In the genomic region with DNA sequence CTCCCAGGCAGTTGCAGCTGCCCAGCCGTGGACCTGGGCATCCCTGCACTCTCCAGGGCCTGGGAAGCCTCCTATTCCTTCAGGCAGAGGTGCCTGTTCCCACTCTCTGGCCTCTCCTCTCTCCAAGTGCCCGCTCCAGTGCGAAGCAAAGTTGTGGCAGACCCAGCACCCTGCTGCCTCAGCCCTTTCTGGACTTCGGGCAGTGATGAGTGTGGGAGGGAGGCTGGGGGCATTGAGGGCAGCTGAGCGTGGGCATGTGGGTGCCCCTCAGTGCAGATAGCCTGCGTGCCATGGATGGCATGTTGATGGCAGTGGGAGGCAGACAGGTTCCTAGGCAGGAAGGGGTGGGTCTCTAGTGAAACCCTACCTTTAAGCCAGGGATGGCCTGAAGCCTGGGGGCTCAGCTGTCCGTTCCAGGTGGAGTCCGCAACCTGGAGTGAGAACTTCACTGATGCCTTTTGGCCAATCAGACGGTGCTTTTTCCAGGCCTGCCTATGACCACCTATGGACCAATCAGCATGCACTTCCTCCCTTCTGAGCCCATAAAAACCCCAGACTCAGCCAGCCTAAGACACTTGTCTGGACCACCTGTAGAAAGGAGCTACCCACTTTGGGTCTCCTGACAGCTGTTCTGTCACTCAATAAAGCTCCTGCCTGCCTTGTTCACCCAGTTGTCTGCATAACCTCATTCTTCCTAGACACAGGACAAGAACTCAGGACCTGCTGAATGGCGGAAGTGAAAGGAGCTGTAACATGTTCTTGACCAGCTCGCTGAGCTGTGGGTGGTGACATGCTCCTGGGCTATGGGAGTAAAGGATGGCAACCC, we compare ENCODE assay signal across 1 cellular context.
TF ChIP-seq lines count a peak whose summit lies in the region.

No MANE protein-coding gene starts in this region.

TF ChIP-seq in IMR-90, 13 proteins besides CTCF, POLR2A, EP300 and RAD21:
- TF ChIP-seq, protein P1, sequence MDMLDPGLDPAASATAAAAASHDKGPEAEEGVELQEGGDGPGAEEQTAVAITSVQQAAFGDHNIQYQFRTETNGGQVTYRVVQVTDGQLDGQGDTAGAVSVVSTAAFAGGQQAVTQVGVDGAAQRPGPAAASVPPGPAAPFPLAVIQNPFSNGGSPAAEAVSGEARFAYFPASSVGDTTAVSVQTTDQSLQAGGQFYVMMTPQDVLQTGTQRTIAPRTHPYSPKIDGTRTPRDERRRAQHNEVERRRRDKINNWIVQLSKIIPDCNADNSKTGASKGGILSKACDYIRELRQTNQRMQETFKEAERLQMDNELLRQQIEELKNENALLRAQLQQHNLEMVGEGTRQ (IDR thresholded peaks at IDR 0.05; ENCODE audit: low read depth, low read length) = no peak
- TF ChIP-seq CEBPB (IDR thresholded peaks at IDR 0.05; ENCODE audit: low read depth, low read length) = no peak
- TF ChIP-seq CHD1 (IDR thresholded peaks at IDR 0.05; ENCODE audit: low read depth, low read length) = no peak
- no peak for TF ChIP-seq RCOR1 (IDR thresholded peaks at IDR 0.05; ENCODE audit: insufficient replicate concordance, low read length)
- TF ChIP-seq MXI1 (IDR thresholded peaks at IDR 0.05; ENCODE audit: borderline replicate concordance, low read depth, low read length) = no peak
- no peak for TF ChIP-seq SMC3 (IDR thresholded peaks at IDR 0.05; ENCODE audit: low read depth, low read length)
- TF ChIP-seq RFX5 (IDR thresholded peaks at IDR 0.05; ENCODE audit: low read depth, low read length) = no peak
- TF ChIP-seq FOS (IDR thresholded peaks at IDR 0.05; ENCODE audit: low read depth, low read length) = no peak
- no peak for TF ChIP-seq BHLHE40 (IDR thresholded peaks at IDR 0.05; ENCODE audit: low read depth, low read length)
- TF ChIP-seq MAFK (IDR thresholded peaks at IDR 0.05; ENCODE audit: low read depth, low read length) = no peak
- TF ChIP-seq, protein P2, sequence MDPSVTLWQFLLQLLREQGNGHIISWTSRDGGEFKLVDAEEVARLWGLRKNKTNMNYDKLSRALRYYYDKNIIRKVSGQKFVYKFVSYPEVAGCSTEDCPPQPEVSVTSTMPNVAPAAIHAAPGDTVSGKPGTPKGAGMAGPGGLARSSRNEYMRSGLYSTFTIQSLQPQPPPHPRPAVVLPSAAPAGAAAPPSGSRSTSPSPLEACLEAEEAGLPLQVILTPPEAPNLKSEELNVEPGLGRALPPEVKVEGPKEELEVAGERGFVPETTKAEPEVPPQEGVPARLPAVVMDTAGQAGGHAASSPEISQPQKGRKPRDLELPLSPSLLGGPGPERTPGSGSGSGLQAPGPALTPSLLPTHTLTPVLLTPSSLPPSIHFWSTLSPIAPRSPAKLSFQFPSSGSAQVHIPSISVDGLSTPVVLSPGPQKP (IDR thresholded peaks at IDR 0.05; ENCODE audit: borderline replicate concordance, low read depth, low read length) = no peak
- TF ChIP-seq NFE2L2 (IDR thresholded peaks at IDR 0.05; ENCODE audit: low read depth, low read length) = no peak
- TF ChIP-seq MAZ (IDR thresholded peaks at IDR 0.05; ENCODE audit: borderline replicate concordance, low read depth, low read length) = no peak
